Comparison of ENCODE assay signal across 13 cellular contexts in genomic region chr10:62084434-62084833, GRCh38.
DNase-seq lines count a peak whose midpoint lies in the region; ATAC-seq and TF ChIP-seq lines count a peak whose summit lies in the region.
"Had no signal": no experiment of that assay in that cellular context is flagged by ENCODE, and none has a peak within 500 bp of the region (broad histone marks: within the 10 kb centered on the region; RNA-seq: fewer than 3 reads in every experiment).

No MANE protein-coding gene starts in this region.

- no peak for ATAC-seq in CD4-positive, alpha-beta T cell (ENCODE audit: poor library complexity)
- peak; percentile 40 for ATAC-seq in RWPE2 (ENCODE audit: low read depth)

- no peaks in the 10 kb centered on the region for H3K27me3 ChIP-seq in CD4-positive, alpha-beta T cell (ENCODE audit: control insufficient read depth, insufficient read depth, low read length)
- H3K27me3 ChIP-seq in RWPE2 (ENCODE audit: insufficient read depth, poor library complexity, severe bottlenecking) (no peaks in the 10 kb centered on the region), esophagus squamous epithelium (no peaks in the 10 kb centered on the region), WERI-Rb-1 (ENCODE audit: insufficient read depth, low read depth, severe bottlenecking) (no peaks in the 10 kb centered on the region)
- H3K27me3 ChIP-seq: upper lobe of left lung had no signal

- no peaks in the 10 kb centered on the region for H3K27me3 Mint-ChIP-seq in CD4-positive, alpha-beta T cell

- no peak overlapping the region for H3K27ac ChIP-seq in CD4-positive, alpha-beta T cell (ENCODE audit: low read depth, low read length)
- peak overlapping the region; percentile 92 for H3K27ac ChIP-seq in RWPE2 (ENCODE audit: poor library complexity, severe bottlenecking)
- peak overlapping the region; percentile 84 to 95 (median 91) for H3K27ac ChIP-seq in esophagus squamous epithelium
- no peak overlapping the region for H3K27ac ChIP-seq in WERI-Rb-1
- H3K27ac ChIP-seq: KMS-11 had no signal

- H3K27ac Mint-ChIP-seq in CD4-positive, alpha-beta T cell = peak overlapping the region; percentile 82

- no peaks in the 10 kb centered on the region for H3K9me3 Mint-ChIP-seq in CD4-positive, alpha-beta T cell

- TF ChIP-seq CTCF in CD4-positive, alpha-beta T cell (IDR thresholded peaks at IDR 0.05) = no peak
- TF ChIP-seq CTCF in RWPE2 (IDR thresholded peaks at IDR 0.05; ENCODE audit: poor library complexity, severe bottlenecking) (no peak), esophagus squamous epithelium (IDR thresholded peaks at IDR 0.05) (no peak), retinal pigment epithelial cell (conservative IDR thresholded peaks at IDR 0.05; ENCODE audit: low read depth, low read length) (no peak), WERI-Rb-1 (IDR thresholded peaks at IDR 0.05; ENCODE audit: low read depth, low read length) (no peak)

- no peak for DNase-seq in CD4-positive, alpha-beta T cell
- DNase-seq in RWPE2 (ENCODE audit: low spot score) (no peak), esophagus squamous epithelium (lab: John Stamatoyannopoulos, UW) (no peak), retinal pigment epithelial cell (ENCODE audit: low read depth) (peak; percentile 66), WERI-Rb-1 (no peak), COLO668 (lab: John Stamatoyannopoulos, UW; ENCODE audit: unreplicated experiment) (no peak), NCI-H2227 treated with DMSO at 0.1 percent for 48 hours (lab: John Stamatoyannopoulos, UW) (no peak), SK-N-DZ (ENCODE audit: low spot score) (no peak)
- DNase-seq: activated effector memory CD4-positive, alpha-beta T cell treated with Interleukin-2 at 50 U/mL for 16 hours; stimulated activated CD4-positive, alpha-beta T cell treated with anti-CD3 and anti-CD28 coated beads, Interleukin-1b, Interleukin-23, amount 100 ng/mL, for 48 hours; upper lobe of left lung had no signal

- CTCF ChIA-PET in CD4-positive, alpha-beta T cell (lab: Charles Lee) = interaction anchor here (1.5 kb wide), 1 partner anchor 46 kb away, joined by 6 read pairs; no protein-coding TSS in a partner anchor

- no peak overlapping the region for H3K4me3 Mint-ChIP-seq in CD4-positive, alpha-beta T cell

- 20 to 32% methylated on average over 2 of the region's 2 CpGs for WGBS in esophagus squamous epithelium, 2 donors

- intact Hi-C loops in CD4-positive, alpha-beta T cell (cut with DNase I, micrococcal nuclease) = loop anchor here (5.0 to 10.0 kb wide), 2 partner anchors 42 to 50 kb away; no protein-coding TSS in a partner anchor
- intact Hi-C loops in esophagus squamous epithelium (cut with DNase I) = no loop called here

- POLR2A ChIA-PET in CD4-positive, alpha-beta T cell (lab: Charles Lee) = interaction anchor here (0.9 to 1.2 kb wide), 3 partner anchors 29 to 45 kb away, joined by 3 to 4 read pairs (median 4); no protein-coding TSS in a partner anchor

- no peaks in the 10 kb centered on the region for H3K9me3 ChIP-seq in CD4-positive, alpha-beta T cell (ENCODE audit: control insufficient read depth, low read length)
- H3K9me3 ChIP-seq in RWPE2 (ENCODE audit: severe bottlenecking) = no peaks in the 10 kb centered on the region
- no peaks in the 10 kb centered on the region for H3K9me3 ChIP-seq in esophagus squamous epithelium
- H3K9me3 ChIP-seq in WERI-Rb-1 (ENCODE audit: severe bottlenecking) = no peaks in the 10 kb centered on the region
- H3K9me3 ChIP-seq: upper lobe of left lung had no signal

- peaks cover 21% of the 10 kb centered on the region for H3K36me3 ChIP-seq in RWPE2 (ENCODE audit: low read depth)
- H3K36me3 ChIP-seq in esophagus squamous epithelium = peaks cover 0 to 49% (median 7%) of the 10 kb centered on the region in 3 donors
- H3K36me3 ChIP-seq in WERI-Rb-1 = no peaks in the 10 kb centered on the region

- H3K4me3 ChIP-seq in RWPE2 (ENCODE audit: severe bottlenecking) = no peak overlapping the region
- H3K4me3 ChIP-seq in esophagus squamous epithelium = no peak overlapping the region
- H3K4me3 ChIP-seq in retinal pigment epithelial cell (ENCODE audit: low read length) = peak overlapping the region; percentile 2
- no peak overlapping the region for H3K4me3 ChIP-seq in WERI-Rb-1 (ENCODE audit: low read depth, low read length)
- H3K4me3 ChIP-seq: lung, upper lobe of left lung had no signal

- H3K4me1 ChIP-seq in RWPE2 (ENCODE audit: insufficient read depth, poor library complexity, severe bottlenecking) (peaks cover 44% of the 10 kb centered on the region), esophagus squamous epithelium (peaks cover 32 to 75% (median 51%) of the 10 kb centered on the region in 3 donors)

- no peak for TF ChIP-seq POLR2A in esophagus squamous epithelium (IDR thresholded peaks at IDR 0.05)

- H3K4me1 Mint-ChIP-seq in CD4-positive, alpha-beta T cell (ENCODE audit: low read depth) = peaks cover 70% of the 10 kb centered on the region

- H3K36me3 Mint-ChIP-seq in CD4-positive, alpha-beta T cell (ENCODE audit: low read depth) = peaks cover 56% of the 10 kb centered on the region

Comparison
In these comparisons a context has a peak if more than half of its experiments do, and no peak if none do; other contexts are left out.
1. H3K27ac ChIP-seq: peak in RWPE2 (single experiment) and esophagus squamous epithelium (4 of 4); none in CD4-positive, alpha-beta T cell (single experiment) and WERI-Rb-1 (single experiment).